ENCODE assay signal across 8 cellular contexts in genomic region chr1:37808369-37809319, GRCh38. TPM values are rescaled to one million over a fixed set of nuclear protein-coding genes. Genes with fewer than 3 reads are reported as not detected.
DNase-seq lines count a peak whose midpoint lies in the region; ATAC-seq and TF ChIP-seq lines count a peak whose summit lies in the region.

No MANE protein-coding gene starts in this region.

- H3K36me3 ChIP-seq in BLaER1 treated with 17β-estradiol and CSF1 and Interleukin-3, amounts not matched to agents 10 nM and 100 nM: peaks cover 34 to 70% (median 51%) of the 10 kb centered on the region in 11 experiments
- peaks cover 22 to 36% (median 31%) of the 10 kb centered on the region in 4 donors for H3K36me3 ChIP-seq in esophagus muscularis mucosa
- H3K36me3 ChIP-seq in mucosa of descending colon (ENCODE audit: low read depth): peaks cover 8% of the 10 kb centered on the region
- peaks cover 26 to 28% of the 10 kb centered on the region in 2 donors for H3K36me3 ChIP-seq in thyroid gland

- H3K4me3 ChIP-seq in BLaER1 treated with 17β-estradiol and CSF1 and Interleukin-3, amounts not matched to agents 10 nM and 100 nM: peak overlapping the region; percentile 89 to 100 (median 98)
- H3K4me3 ChIP-seq in esophagus muscularis mucosa (peak overlapping the region; percentile 75 to 96 (median 83)), mucosa of descending colon (peak overlapping the region; percentile 76), thyroid gland (replicated peaks in 1 of 3) (peak overlapping the region; percentile 60 to 86 (median 84))

- WGBS in esophagus muscularis mucosa: 8% methylated on average over 10 of the region's 54 CpGs
- 0% methylated on average over 8 to 25 of the region's 54 CpGs for whole genome bisulfite sequencing in thyroid gland, 2 donors

- ATAC-seq in GM18519 (IDR thresholded peaks at IDR 0.05; ENCODE audit: low FRiP score, unreplicated experiment) (peak; percentile 16), HG02981 (IDR thresholded peaks at IDR 0.05; ENCODE audit: unreplicated experiment) (peak; percentile 29), mucosa of descending colon (peak; percentile 87)

- peak overlapping the region; percentile 90 to 100 (median 97) for H3K9ac ChIP-seq in BLaER1 treated with 17β-estradiol and CSF1 and Interleukin-3, amounts not matched to agents 10 nM and 100 nM

- peak overlapping the region; percentile 95 for H3K4me3 Mint-ChIP-seq in activated CD4-positive, alpha-beta memory T cell treated with anti-CD3 and anti-CD28 coated beads for 36 hours

- peak overlapping the region; percentile 80 to 98 (median 91) for H3K4me2 ChIP-seq in BLaER1 treated with 17β-estradiol and CSF1 and Interleukin-3, amounts not matched to agents 10 nM and 100 nM

- H3K9me3 Mint-ChIP-seq in activated CD4-positive, alpha-beta memory T cell treated with anti-CD3 and anti-CD28 coated beads for 36 hours: no peaks in the 10 kb centered on the region

- H3K4me1 ChIP-seq in BLaER1 treated with 17β-estradiol and CSF1 and Interleukin-3, amounts not matched to agents 10 nM and 100 nM: peaks cover 27 to 57% (median 46%) of the 10 kb centered on the region in 10 experiments
- H3K4me1 ChIP-seq in esophagus muscularis mucosa (peaks cover 19 to 58% (median 46%) of the 10 kb centered on the region in 4 donors), mucosa of descending colon (ENCODE audit: low read depth) (peaks cover 16% of the 10 kb centered on the region), thyroid gland (peaks cover 13 to 17% of the 10 kb centered on the region in 2 donors)

- CTCF ChIA-PET in activated CD4-positive, alpha-beta memory T cell treated with anti-CD3 and anti-CD28 coated beads for 36 hours (lab: Charles Lee): interaction anchor here (0.8 to 2.9 kb wide), 8 partner anchors 9 to 294 kb away, joined by 3 to 32 read pairs (median 6); partner anchors contain the start of genes CDCA8, MEAF6, MTF1 and SF3A3

- no peaks in the 10 kb centered on the region for H3K27me3 Mint-ChIP-seq in activated CD4-positive, alpha-beta memory T cell treated with anti-CD3 and anti-CD28 coated beads for 36 hours

- intact Hi-C loops in activated CD4-positive, alpha-beta memory T cell treated with anti-CD3 and anti-CD28 coated beads for 36 hours (cut with micrococcal nuclease): loop anchor here (1.0 to 5.0 kb wide), 3 partner anchors 116 to 331 kb away; partner anchors contain the start of genes CDCA8 and SF3A3
- intact Hi-C loops in esophagus muscularis mucosa (cut with DNase I) (loop anchor here (10.0 kb wide), 2 partner anchors 124 to 214 kb away; partner anchors contain the start of gene GNL2), mucosa of descending colon (cut with DNase I, micrococcal nuclease) (no loop called here), thyroid gland (cut with DNase I) (loop anchor here (5.0 to 10.0 kb wide), 3 partner anchors 54 to 214 kb away; partner anchors contain the start of genes CDCA8 and GNL2)

- H3K9me3 ChIP-seq in BLaER1 treated with 17β-estradiol and CSF1 and Interleukin-3, amounts not matched to agents 10 nM and 100 nM (replicated peaks in 1 of 11): no peaks in the 10 kb centered on the region
- H3K9me3 ChIP-seq in esophagus muscularis mucosa (no peaks in the 10 kb centered on the region), mucosa of descending colon (no peaks in the 10 kb centered on the region), thyroid gland (no peaks in the 10 kb centered on the region)

- TF ChIP-seq CTCF in esophagus muscularis mucosa (IDR thresholded peaks at IDR 0.05): peak in 1 of 3 experiments; percentile 7
- no peak for TF ChIP-seq CTCF in mucosa of descending colon (IDR thresholded peaks at IDR 0.05)
- TF ChIP-seq CTCF in thyroid gland (IDR thresholded peaks at IDR 0.05): no peak

- TF ChIP-seq EP300 in esophagus muscularis mucosa (IDR thresholded peaks at IDR 0.05): no peak

- H3K27ac ChIP-seq in BLaER1 treated with 17β-estradiol and CSF1 and Interleukin-3, amounts not matched to agents 10 nM and 100 nM: peak overlapping the region; percentile 82 to 100 (median 97)
- H3K27ac ChIP-seq in esophagus muscularis mucosa (replicated peaks in 1 of 4) (peak overlapping the region; percentile 93 to 98 (median 96)), thyroid gland (peak overlapping the region; percentile 80 to 97 (median 88))

- POLR2A ChIA-PET in activated CD4-positive, alpha-beta memory T cell treated with anti-CD3 and anti-CD28 coated beads for 36 hours (lab: Charles Lee): interaction anchor here (0.6 to 2.6 kb wide), 12 partner anchors 8 to 333 kb away, joined by 3 to 19 read pairs (median 4); partner anchors contain the start of genes CDCA8, MTF1 and SF3A3

- H3K4me1 Mint-ChIP-seq in activated CD4-positive, alpha-beta memory T cell treated with anti-CD3 and anti-CD28 coated beads for 36 hours (ENCODE audit: low read depth): peaks cover 40% of the 10 kb centered on the region

- no peaks in the 10 kb centered on the region for H3K27me3 ChIP-seq in BLaER1 treated with 17β-estradiol and CSF1 and Interleukin-3, amounts not matched to agents 10 nM and 100 nM
- no peaks in the 10 kb centered on the region for H3K27me3 ChIP-seq in esophagus muscularis mucosa
- no peaks in the 10 kb centered on the region for H3K27me3 ChIP-seq in thyroid gland

- peaks cover 26% of the 10 kb centered on the region for H3K36me3 Mint-ChIP-seq in activated CD4-positive, alpha-beta memory T cell treated with anti-CD3 and anti-CD28 coated beads for 36 hours

- H3K27ac Mint-ChIP-seq in activated CD4-positive, alpha-beta memory T cell treated with anti-CD3 and anti-CD28 coated beads for 36 hours: peak overlapping the region; percentile 96

- DNase-seq in NCI-H2107 treated with DMSO at 0.1 percent for 48 hours (lab: John Stamatoyannopoulos, UW; ENCODE audit: unreplicated experiment) (peak; percentile 44), esophagus muscularis mucosa (ENCODE audit: extremely low spot score) (peak; percentile 92), mucosa of descending colon (peak; percentile 38 to 87 (median 73)), thyroid gland (peak; percentile 83 to 85)
- DNase-seq in activated CD4-positive, alpha-beta memory T cell treated with anti-CD3 and anti-CD28 coated beads for 36 hours: peak; percentile 42

- TF ChIP-seq POLR2A in esophagus muscularis mucosa (IDR thresholded peaks at IDR 0.05; ENCODE audit: low read depth) (no peak), thyroid gland (IDR thresholded peaks at IDR 0.05) (peak in 1 of 2 donors; percentile 22)

- peaks cover 38 to 83% (median 62%) of the 10 kb centered on the region in 11 experiments; a peak in 21 of 22 replicates for H4K20me1 ChIP-seq in BLaER1 treated with 17β-estradiol and CSF1 and Interleukin-3, amounts not matched to agents 10 nM and 100 nM

RNA-seq across cellular contexts. Expression of gene YRDC, which starts 0.6 kb away (rescaled TPM):
- 10 to 100 TPM; 34.1 to 36.1 TPM for total RNA-seq in activated CD4-positive, alpha-beta memory T cell treated with anti-CD3 and anti-CD28 coated beads for 36 hours
- 10 to 100 TPM; 10.8 to 19.1 (median 14.3) TPM for total RNA-seq in esophagus muscularis mucosa
- 10 to 100 TPM; 13.3 to 13.9 (median 13.4) TPM for total RNA-seq in mucosa of descending colon
- total RNA-seq in thyroid gland: 10 to 100 TPM in 2 of 4 donors, 1 to 10 TPM in 2; 7.1 to 15.6 (median 10.9) TPM

RNA-seq across cellular contexts. Expression of gene C1orf122, which starts 1.1 kb away (rescaled TPM):
- 10 to 100 TPM; 18.1 to 19.7 TPM for total RNA-seq in activated CD4-positive, alpha-beta memory T cell treated with anti-CD3 and anti-CD28 coated beads for 36 hours
- total RNA-seq in esophagus muscularis mucosa (100 to 1,000 TPM in 1 of 4 donors, 10 to 100 TPM in 3; 69.9 to 103 (median 94.3) TPM), mucosa of descending colon (10 to 100 TPM; 29.2 to 39.0 (median 34.2) TPM), thyroid gland (100 to 1,000 TPM in 1 of 4 donors, 10 to 100 TPM in 3; 35.4 to 164 (median 69.9) TPM)

RNA-seq across cellular contexts. Expression of gene MANEAL, which starts 15.0 kb away (rescaled TPM):
- total RNA-seq in activated CD4-positive, alpha-beta memory T cell treated with anti-CD3 and anti-CD28 coated beads for 36 hours: 1 to 10 TPM; 1.5 TPM
- total RNA-seq in esophagus muscularis mucosa (1 to 10 TPM; 1.2 to 3.3 (median 1.5) TPM), mucosa of descending colon (1 to 10 TPM; 5.4 to 7.6 (median 6.5) TPM), thyroid gland (1 to 10 TPM; 2.6 to 4.3 (median 3.5) TPM)

RNA-seq across cellular contexts. Expression of gene EPHA10, which starts 43.7 kb away (rescaled TPM):
- total RNA-seq in activated CD4-positive, alpha-beta memory T cell treated with anti-CD3 and anti-CD28 coated beads for 36 hours: under 1 TPM; 0.48 to 0.92 TPM
- total RNA-seq in esophagus muscularis mucosa (under 1 TPM; 0.17 to 0.83 (median 0.39) TPM), mucosa of descending colon (10 to 100 TPM; 45.3 to 74.4 (median 66.0) TPM), thyroid gland (under 1 TPM in 3 of 4 donors, not detected in 1; 0.11 to 0.54 (median 0.54) TPM)

RNA-seq across cellular contexts. Expression of gene MTF1, which starts 50.7 kb away (rescaled TPM):
- 10 to 100 TPM; 21.1 to 22.8 TPM for total RNA-seq in activated CD4-positive, alpha-beta memory T cell treated with anti-CD3 and anti-CD28 coated beads for 36 hours
- total RNA-seq in esophagus muscularis mucosa (1 to 10 TPM; 4.0 to 7.4 (median 6.7) TPM), mucosa of descending colon (10 to 100 TPM; 30.6 to 42.8 (median 35.2) TPM), thyroid gland (1 to 10 TPM; 4.0 to 6.9 (median 5.7) TPM)

Comparison
In these comparisons a context has a peak if more than half of its experiments do, and no peak if none do; other contexts are left out.
1. Peak in every context shown above with its lines: DNase-seq, ATAC-seq, H3K4me3 ChIP-seq and H3K27ac ChIP-seq.
2. ATAC-seq: peak in every context shown above with its lines; median percentile 87 in mucosa of descending colon; 29 in HG02981; 16 in GM18519.
3. DNase-seq: peak in every context shown above with its lines; median percentile 92 in esophagus muscularis mucosa; 84 in thyroid gland; 73 in mucosa of descending colon; 44 in NCI-H2107 treated with DMSO at 0.1 percent for 48 hours; 42 in activated CD4-positive, alpha-beta memory T cell treated with anti-CD3 and anti-CD28 coated beads for 36 hours.
4. intact Hi-C loops: an anchor here in activated CD4-positive, alpha-beta memory T cell treated with anti-CD3 and anti-CD28 coated beads for 36 hours (1.0 to 5.0 kb wide), esophagus muscularis mucosa (10.0 kb wide) and thyroid gland (5.0 to 10.0 kb wide); none called in mucosa of descending colon.